In the genomic region with DNA sequence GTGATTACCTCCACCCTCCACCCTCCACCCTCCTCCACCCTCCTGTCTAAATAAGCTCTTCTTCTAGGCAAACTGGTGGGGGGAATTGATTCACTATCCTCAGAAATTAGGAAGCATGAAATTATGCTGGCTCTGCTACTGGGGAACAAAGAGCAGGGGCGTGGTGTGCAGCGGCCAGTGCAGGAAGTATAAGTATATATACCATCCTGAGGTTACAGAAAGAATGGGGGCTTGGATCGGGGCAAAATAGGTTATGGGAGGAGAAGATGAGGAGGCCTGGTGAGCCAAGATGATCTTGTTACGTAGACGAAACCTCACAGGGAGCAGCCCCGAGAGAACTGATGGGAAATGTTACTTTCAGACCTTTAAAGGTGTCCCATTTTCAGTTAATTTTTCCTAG, we compare ENCODE assay signal across 17 cellular contexts. TPM values are rescaled to one million over a fixed set of nuclear protein-coding genes. Genes with fewer than 3 reads are reported as not detected.
DNase-seq lines count a peak whose midpoint lies in the region; ATAC-seq and TF ChIP-seq lines count a peak whose summit lies in the region.
"Had no signal": no experiment of that assay in that cellular context is flagged by ENCODE, and none has a peak within 500 bp of the region (broad histone marks: within the 10 kb centered on the region; RNA-seq: fewer than 3 reads in every experiment).

No MANE protein-coding gene starts in this region.

- no peaks in the 10 kb centered on the region for H3K36me3 Mint-ChIP-seq in stimulated activated naive CD8-positive, alpha-beta T cell treated with anti-CD3 and anti-CD28 coated beads, Interleukin-15, Interleukin-2, amounts not matched to agents 100 ng/mL and 50 ng/mL, for 24 hours (ENCODE audit: low read depth)
- H3K36me3 Mint-ChIP-seq in activated B cell treated with CpG ODN at 0.5 μM for 24 hours (ENCODE audit: low read depth): peaks cover 1% of the 10 kb centered on the region
- peaks cover 4% of the 10 kb centered on the region for H3K36me3 Mint-ChIP-seq in memory B cell
- H3K36me3 Mint-ChIP-seq in effector memory CD8-positive, alpha-beta T cell (ENCODE audit: insufficient read depth): no peaks in the 10 kb centered on the region

- CTCF ChIA-PET in activated B cell treated with CpG ODN at 0.5 μM for 24 hours (lab: Charles Lee): interaction anchor here (7.3 kb wide), 1 partner anchor 11 kb away, joined by 152 read pairs; no protein-coding TSS in a partner anchor

- no peak for ATAC-seq in stimulated activated naive CD8-positive, alpha-beta T cell treated with anti-CD3 and anti-CD28 coated beads, Interleukin-15, Interleukin-2, amounts not matched to agents 100 U/mL and 50 U/mL, for 24 hours
- no peak for ATAC-seq in activated B cell treated with CpG ODN at 0.5 μM for 24 hours (ENCODE audit: low read depth)
- ATAC-seq in memory B cell (ENCODE audit: low read depth): no peak
- no peak for ATAC-seq in effector memory CD8-positive, alpha-beta T cell (replicated peaks)

- no peaks in the 10 kb centered on the region for H3K27me3 ChIP-seq in dorsolateral prefrontal cortex

- H3K4me3 Mint-ChIP-seq in stimulated activated naive CD8-positive, alpha-beta T cell treated with anti-CD3 and anti-CD28 coated beads, Interleukin-15, Interleukin-2, amounts not matched to agents 100 ng/mL and 50 ng/mL, for 24 hours: no peak overlapping the region
- H3K4me3 Mint-ChIP-seq in activated B cell treated with CpG ODN at 0.5 μM for 24 hours (peak overlapping the region; percentile 62), memory B cell (peak overlapping the region; percentile 54)
- H3K4me3 Mint-ChIP-seq in effector memory CD8-positive, alpha-beta T cell: no peak overlapping the region

- peaks cover 57% of the 10 kb centered on the region for H3K4me1 Mint-ChIP-seq in stimulated activated naive CD8-positive, alpha-beta T cell treated with anti-CD3 and anti-CD28 coated beads, Interleukin-15, Interleukin-2, amounts not matched to agents 100 ng/mL and 50 ng/mL, for 24 hours (ENCODE audit: low read depth)
- H3K4me1 Mint-ChIP-seq in activated B cell treated with CpG ODN at 0.5 μM for 24 hours (peaks cover 95% of the 10 kb centered on the region), memory B cell (peaks cover 54% of the 10 kb centered on the region)
- peaks cover 4 to 11% of the 10 kb centered on the region in 2 donors for H3K4me1 Mint-ChIP-seq in effector memory CD8-positive, alpha-beta T cell (ENCODE audit: low read depth in 2 of 2)

- POLR2A ChIA-PET in activated B cell treated with CpG ODN at 0.5 μM for 24 hours (lab: Charles Lee): interaction anchor here (8.9 to 9.9 kb wide), 2 partner anchors 10 to 46 kb away, joined by 351 to 402 read pairs; a partner anchor contains a TSS

- intact Hi-C loops in activated B cell treated with CpG ODN at 0.5 μM for 24 hours (cut with micrococcal nuclease) (no loop called here), dorsolateral prefrontal cortex (cut with DNase I) (loop anchor here in 1 of 2 donors (10.0 kb wide), 1 partner anchor 222 kb away; a partner anchor contains a TSS)

- H3K4me1 ChIP-seq in urinary bladder (ENCODE audit: insufficient read depth): peaks cover 5% of the 10 kb centered on the region

- H3K4me3 ChIP-seq in urinary bladder (ENCODE audit: low read depth, low read length) (no peak overlapping the region), dorsolateral prefrontal cortex (no peak overlapping the region)
- H3K4me3 ChIP-seq: prostate gland had no signal

- peak overlapping the region; percentile 23 for H3K27ac Mint-ChIP-seq in stimulated activated naive CD8-positive, alpha-beta T cell treated with anti-CD3 and anti-CD28 coated beads, Interleukin-15, Interleukin-2, amounts not matched to agents 100 ng/mL and 50 ng/mL, for 24 hours
- peak overlapping the region; percentile 99 for H3K27ac Mint-ChIP-seq in activated B cell treated with CpG ODN at 0.5 μM for 24 hours
- H3K27ac Mint-ChIP-seq in memory B cell: peak overlapping the region; percentile 97
- H3K27ac Mint-ChIP-seq in effector memory CD8-positive, alpha-beta T cell: no peak overlapping the region

- no peak for DNase-seq in stimulated activated naive CD8-positive, alpha-beta T cell treated with anti-CD3 and anti-CD28 coated beads, Interleukin-15, Interleukin-2, amounts not matched to agents 100 U/mL and 50 U/mL, for 24 hours
- DNase-seq in activated B cell treated with CpG ODN at 0.5 μM for 24 hours (no peak), memory B cell (ENCODE audit: low spot score in 2 of 2) (no peak), dorsolateral prefrontal cortex (no peak), hepatic stellate cell (ENCODE audit: low spot score) (no peak)
- no peak for DNase-seq in effector memory CD8-positive, alpha-beta T cell
- DNase-seq: activated CD4-positive, alpha-beta T cell treated with anti-CD3 and anti-CD28 coated beads for 1 hour; activated T-cell treated with anti-CD3 and anti-CD28 coated beads, Interleukin-2, amount 50 U/mL, for 1 hour; aorta; dermis blood vessel endothelial cell; DMS53; HCEC 1CT; NCI-H2081 had no signal

- H3K27me3 Mint-ChIP-seq in stimulated activated naive CD8-positive, alpha-beta T cell treated with anti-CD3 and anti-CD28 coated beads, Interleukin-15, Interleukin-2, amounts not matched to agents 100 ng/mL and 50 ng/mL, for 24 hours: no peaks in the 10 kb centered on the region
- no peaks in the 10 kb centered on the region for H3K27me3 Mint-ChIP-seq in activated B cell treated with CpG ODN at 0.5 μM for 24 hours
- no peaks in the 10 kb centered on the region for H3K27me3 Mint-ChIP-seq in memory B cell
- H3K27me3 Mint-ChIP-seq in effector memory CD8-positive, alpha-beta T cell: no peaks in the 10 kb centered on the region

- TF ChIP-seq CTCF in activated B cell treated with CpG ODN at 0.5 μM for 24 hours (IDR thresholded peaks at IDR 0.05): no peak
- no peak for TF ChIP-seq CTCF in dorsolateral prefrontal cortex (IDR thresholded peaks at IDR 0.05 in 54 of 56, conservative IDR thresholded peaks at IDR 0.05 in 2 of 56; ENCODE audit: low read depth in 1 of 56, partially characterized antibody in 56 of 56)

- H3K36me3 ChIP-seq in urinary bladder (ENCODE audit: insufficient read depth): no peaks in the 10 kb centered on the region
- H3K36me3 ChIP-seq: prostate gland had no signal

- H3K9me3 Mint-ChIP-seq in stimulated activated naive CD8-positive, alpha-beta T cell treated with anti-CD3 and anti-CD28 coated beads, Interleukin-15, Interleukin-2, amounts not matched to agents 100 ng/mL and 50 ng/mL, for 24 hours: no peaks in the 10 kb centered on the region
- H3K9me3 Mint-ChIP-seq in activated B cell treated with CpG ODN at 0.5 μM for 24 hours: peaks cover 2% of the 10 kb centered on the region
- H3K9me3 Mint-ChIP-seq in memory B cell: peaks cover 5% of the 10 kb centered on the region
- no peaks in the 10 kb centered on the region for H3K9me3 Mint-ChIP-seq in effector memory CD8-positive, alpha-beta T cell

- H3K27ac ChIP-seq in urinary bladder (ENCODE audit: low read depth) (peak overlapping the region; percentile 48), dorsolateral prefrontal cortex (no peak overlapping the region)
- H3K27ac ChIP-seq: KMS-11, prostate gland had no signal

- WGBS in urinary bladder: 84% methylated on average over 6 of the region's 6 CpGs

RNA-seq across cellular contexts. Expression of a gene that starts 49.1 kb away (rescaled TPM):
- total RNA-seq in activated B cell treated with CpG ODN at 0.5 μM for 24 hours: 109 and 116 TPM in 2 replicates
- 113 TPM for total RNA-seq in urinary bladder
- 133 TPM for polyA plus RNA-seq in urinary bladder
- 10 to 100 TPM; 21.3 to 84.1 (median 36.2) TPM for total RNA-seq in dorsolateral prefrontal cortex

Comparison
In these comparisons a context has a peak if more than half of its experiments do, and no peak if none do; other contexts are left out.
1. H3K27ac Mint-ChIP-seq: peak in stimulated activated naive CD8-positive, alpha-beta T cell treated with anti-CD3 and anti-CD28 coated beads, Interleukin-15, Interleukin-2, amounts not matched to agents 100 ng/mL and 50 ng/mL, for 24 hours (single experiment), activated B cell treated with CpG ODN at 0.5 μM for 24 hours (single experiment) and memory B cell (single experiment); none in effector memory CD8-positive, alpha-beta T cell (0 of 2).
2. H3K4me3 Mint-ChIP-seq: peak in activated B cell treated with CpG ODN at 0.5 μM for 24 hours (single experiment) and memory B cell (single experiment); none in stimulated activated naive CD8-positive, alpha-beta T cell treated with anti-CD3 and anti-CD28 coated beads, Interleukin-15, Interleukin-2, amounts not matched to agents 100 ng/mL and 50 ng/mL, for 24 hours (single experiment) and effector memory CD8-positive, alpha-beta T cell (0 of 2).